Comparison of ENCODE assay signal across 15 cellular contexts in genomic region chr19:45045671-45046353, GRCh38. TPM values are rescaled to one million over a fixed set of nuclear protein-coding genes. Genes with fewer than 3 reads are reported as not detected.
DNase-seq lines count a peak whose midpoint lies in the region; ATAC-seq, FAIRE-seq and TF ChIP-seq lines count a peak whose summit lies in the region.
"Had no signal": no experiment of that assay in that cellular context is flagged by ENCODE, and none has a peak within 500 bp of the region (broad histone marks: within the 10 kb centered on the region; RNA-seq: fewer than 3 reads in every experiment).

No MANE protein-coding gene starts in this region.

- H3K36me3 ChIP-seq in SU-DHL-6 (ENCODE audit: low read length) (no peaks in the 10 kb centered on the region), left ventricle myocardium inferior (peaks cover 47% of the 10 kb centered on the region), aorta (ENCODE audit: control insufficient read depth in 1 of 2, insufficient read depth in 2 of 2, low read length in 1 of 2) (peaks cover 0 to 9% of the 10 kb centered on the region in 2 donors)

- peak; percentile 5 for FAIRE-seq in GM12891 (lab: Jason Lieb, UNC)

- peak overlapping the region; percentile 43 for H3K4me3 Mint-ChIP-seq in progenitor cell of endocrine pancreas (ENCODE audit: low read depth)
- H3K4me3 Mint-ChIP-seq: activated T-cell treated with anti-CD3 and anti-CD28 coated beads, Interleukin-2, amount 50 U/mL, for 4 hours had no signal

- no peak for TF ChIP-seq CTCF in SU-DHL-6 (IDR thresholded peaks at IDR 0.05; ENCODE audit: insufficient read depth, low read length, poor library complexity, severe bottlenecking)
- no peak for TF ChIP-seq CTCF in left ventricle myocardium inferior (IDR thresholded peaks at IDR 0.05; ENCODE audit: borderline replicate concordance)
- TF ChIP-seq CTCF in progenitor cell of endocrine pancreas (IDR thresholded peaks at IDR 0.05; ENCODE audit: unreplicated experiment): no peak

- peak overlapping the region; percentile 95 for H3K4me2 ChIP-seq in SU-DHL-6 (ENCODE audit: low read depth, low read length, poor library complexity, severe bottlenecking)

- ATAC-seq in aorta (ENCODE audit: low FRiP score) (no peak), HG03565 (IDR thresholded peaks at IDR 0.05; ENCODE audit: unreplicated experiment) (no peak)
- ATAC-seq: activated T-cell treated with anti-CD3 and anti-CD28 coated beads, Interleukin-2, amount 50 U/mL, for 4 hours had no signal

- H3K9me3 Mint-ChIP-seq in progenitor cell of endocrine pancreas (ENCODE audit: low read depth): no peaks in the 10 kb centered on the region
- H3K9me3 Mint-ChIP-seq: activated T-cell treated with anti-CD3 and anti-CD28 coated beads, Interleukin-2, amount 50 U/mL, for 4 hours had no signal

- H3K27ac Mint-ChIP-seq in progenitor cell of endocrine pancreas: peak overlapping the region; percentile 92

- no peaks in the 10 kb centered on the region for H3K27me3 Mint-ChIP-seq in progenitor cell of endocrine pancreas

- peaks cover 21% of the 10 kb centered on the region for H3F3A ChIP-seq in SU-DHL-6 (ENCODE audit: insufficient read depth)

- peaks cover 23% of the 10 kb centered on the region for H3K36me3 Mint-ChIP-seq in progenitor cell of endocrine pancreas (ENCODE audit: insufficient read depth)

- peaks cover 85% of the 10 kb centered on the region for H3K4me1 ChIP-seq in left ventricle myocardium inferior
- no peaks in the 10 kb centered on the region for H3K4me1 ChIP-seq in aorta (ENCODE audit: control insufficient read depth in 1 of 2, insufficient read depth in 2 of 2, low read length in 2 of 2)

- H3K79me2 ChIP-seq in SU-DHL-6 (ENCODE audit: insufficient read depth, low read length): peaks cover 78% of the 10 kb centered on the region

- peak overlapping the region; percentile 96 for H3K27ac ChIP-seq in SU-DHL-6 (ENCODE audit: low read depth, low read length)
- peak overlapping the region; percentile 47 for H3K27ac ChIP-seq in left ventricle myocardium inferior (replicated peaks)
- H3K27ac ChIP-seq in aorta (ENCODE audit: low read depth in 1 of 2, low read length in 2 of 2): no peak overlapping the region
- H3K27ac ChIP-seq: coronary artery had no signal

- no peaks in the 10 kb centered on the region for H4K20me1 ChIP-seq in SU-DHL-6 (ENCODE audit: low read depth, low read length)

- H3K9ac ChIP-seq in SU-DHL-6 (ENCODE audit: low read length): peak overlapping the region; percentile 60; the same call in 1 of the 2 replicates

- H3K4me3 ChIP-seq in SU-DHL-6 (ENCODE audit: insufficient read depth, low read length, poor library complexity, severe bottlenecking): no peak overlapping the region
- no peak overlapping the region for H3K4me3 ChIP-seq in left ventricle myocardium inferior
- H3K4me3 ChIP-seq in aorta (ENCODE audit: low read length in 2 of 2): no peak overlapping the region
- H3K4me3 ChIP-seq: coronary artery, upper lobe of left lung had no signal

- TF ChIP-seq POLR2A in GM12891 (IDR thresholded peaks at IDR 0.05; ENCODE audit: low read depth, low read length): no peak

- H3K27me3 ChIP-seq in SU-DHL-6 (ENCODE audit: low read length) (no peaks in the 10 kb centered on the region), left ventricle myocardium inferior (ENCODE audit: low read depth) (no peaks in the 10 kb centered on the region), aorta (ENCODE audit: control insufficient read depth in 1 of 2, insufficient read depth in 2 of 2, low read length in 1 of 2) (no peaks in the 10 kb centered on the region)
- H3K27me3 ChIP-seq: upper lobe of left lung had no signal

- intact Hi-C loops in left ventricle myocardium inferior (cut with micrococcal nuclease) (no loop called here), aorta (cut with DNase I) (no loop called here)

- H3K9me2 ChIP-seq in SU-DHL-6 (replicated peaks; ENCODE audit: insufficient read depth, low read length): no peaks in the 10 kb centered on the region

- H3K4me1 Mint-ChIP-seq in progenitor cell of endocrine pancreas (ENCODE audit: low read depth): peaks cover 24% of the 10 kb centered on the region

- no peak overlapping the region for H2AFZ ChIP-seq in SU-DHL-6 (ENCODE audit: low read depth, low read length, severe bottlenecking)

- H3K9me3 ChIP-seq in SU-DHL-6 (ENCODE audit: insufficient read depth, low read length) (no peaks in the 10 kb centered on the region), left ventricle myocardium inferior (replicated peaks) (no peaks in the 10 kb centered on the region), aorta (ENCODE audit: control insufficient read depth, low read length) (no peaks in the 10 kb centered on the region)
- H3K9me3 ChIP-seq: upper lobe of left lung had no signal

- DNase-seq in GM12891 (ENCODE audit: insufficient read length, low spot score): no peak
- DNase-seq in left ventricle myocardium inferior: no peak
- DNase-seq in progenitor cell of endocrine pancreas (ENCODE audit: low spot score, unreplicated experiment): no peak
- no peak for DNase-seq in aorta
- no peak for DNase-seq in LoVo (ENCODE audit: low spot score)
- DNase-seq: activated T-cell treated with anti-CD3 and anti-CD28 coated beads, Interleukin-2, amount 50 U/mL, for 4 hours; NCI-H748 treated with DMSO at 0.1 percent for 48 hours; T1000; upper lobe of left lung had no signal

- 75 to 80% methylated on average over 14 of the region's 14 CpGs for WGBS in aorta, 2 donors

TF ChIP-seq in GM12891, 5 proteins besides CTCF, POLR2A, EP300 and RAD21:
- no peak for TF ChIP-seq TAF1 (IDR thresholded peaks at IDR 0.05; ENCODE audit: low read depth, low read length)
- no peak for TF ChIP-seq POU2F2 (IDR thresholded peaks at IDR 0.05; ENCODE audit: low read depth, low read length)
- TF ChIP-seq SPI1 (IDR thresholded peaks at IDR 0.05; ENCODE audit: low read depth, low read length): no peak
- TF ChIP-seq POLR2AphosphoS5 (IDR thresholded peaks at IDR 0.05; ENCODE audit: low read depth, low read length): no peak
- no peak for TF ChIP-seq PAX5 (IDR thresholded peaks at IDR 0.05; ENCODE audit: insufficient read depth, low read length, severe bottlenecking)

RNA-seq across cellular contexts. Expression of gene CLASRP, which starts 7.0 kb away (rescaled TPM):
- 55.1 TPM for polyA plus RNA-seq in GM12891 (2012; ENCODE audit: low read depth, missing spikeins)
- total RNA-seq in left ventricle myocardium inferior: 31.3 TPM
- 111 and 123 TPM in 2 replicates for total RNA-seq in progenitor cell of endocrine pancreas
- total RNA-seq in aorta: 100 to 1,000 TPM in 1 of 2 donors, 10 to 100 TPM in 1; 79.9 to 105 TPM
- polyA plus RNA-seq in aorta: 100 to 1,000 TPM in 1 of 2 donors, 10 to 100 TPM in 1; 18.2 to 209 TPM

RNA-seq across cellular contexts. Expression of gene ZNF296, which starts 30.5 kb away (rescaled TPM):
- polyA plus RNA-seq in GM12891 (2012; ENCODE audit: low read depth, missing spikeins): 6.5 TPM
- total RNA-seq in left ventricle myocardium inferior: not detected
- total RNA-seq in progenitor cell of endocrine pancreas: 1.1 and 1.3 TPM in 2 replicates
- total RNA-seq in aorta: under 1 TPM; 0.19 to 0.45 TPM
- 1 to 10 TPM in 1 of 2 donors, under 1 TPM in 1; 0.38 to 1.1 TPM for polyA plus RNA-seq in aorta
- total RNA-seq: Daoy, LHCN-M2, osteoblast had no signal

RNA-seq across cellular contexts. Expression of gene GEMIN7, which starts 33.2 kb away (rescaled TPM):
- 43.2 TPM for polyA plus RNA-seq in GM12891 (2012; ENCODE audit: low read depth, missing spikeins)
- total RNA-seq in left ventricle myocardium inferior (15.9 TPM), progenitor cell of endocrine pancreas (29.8 and 39.4 TPM in 2 replicates), aorta (10 to 100 TPM in 1 of 2 donors, 1 to 10 TPM in 1; 8.0 to 12.3 TPM)
- polyA plus RNA-seq in aorta: 10 to 100 TPM in 1 of 2 donors, 1 to 10 TPM in 1; 6.4 to 13.5 TPM

RNA-seq across cellular contexts. Expression of gene RELB, which starts 44.5 kb away (rescaled TPM):
- 27.7 TPM for polyA plus RNA-seq in GM12891 (2012; ENCODE audit: low read depth, missing spikeins)
- total RNA-seq in left ventricle myocardium inferior (4.0 TPM), progenitor cell of endocrine pancreas (6.2 and 6.8 TPM in 2 replicates), aorta (10 to 100 TPM; 20.2 to 30.0 TPM)
- 10 to 100 TPM in 1 of 2 donors, 1 to 10 TPM in 1; 7.0 to 10.6 TPM for polyA plus RNA-seq in aorta

RNA-seq across cellular contexts. Expression of gene PPP1R37, which starts 47.2 kb away (rescaled TPM):
- polyA plus RNA-seq in GM12891 (2012; ENCODE audit: low read depth, missing spikeins): 9.5 TPM
- total RNA-seq in left ventricle myocardium inferior (15.9 TPM), progenitor cell of endocrine pancreas (44.8 and 45.8 TPM in 2 replicates), aorta (10 to 100 TPM; 12.1 to 22.7 TPM)
- 10 to 100 TPM in 1 of 2 donors, 1 to 10 TPM in 1; 7.1 to 16.8 TPM for polyA plus RNA-seq in aorta

Comparison
In these comparisons a context has a peak if more than half of its experiments do, and no peak if none do; other contexts are left out.
1. H3K27ac ChIP-seq: peak in SU-DHL-6 (single experiment) and left ventricle myocardium inferior (single experiment); none in aorta (0 of 2).